ENCODE assay signal across 9 cellular contexts in genomic region chr15:74053941-74054529, GRCh38. TPM values are rescaled to one million over a fixed set of nuclear protein-coding genes. Genes with fewer than 3 reads are reported as not detected.
DNase-seq lines count a peak whose midpoint lies in the region; ATAC-seq, FAIRE-seq and TF ChIP-seq lines count a peak whose summit lies in the region.
"Had no signal": no experiment of that assay in that cellular context is flagged by ENCODE, and none has a peak within 500 bp of the region (broad histone marks: within the 10 kb centered on the region; RNA-seq: fewer than 3 reads in every experiment).

No MANE protein-coding gene starts in this region.

- ATAC-seq in left lobe of liver (peak; percentile 95), GM18870 (IDR thresholded peaks at IDR 0.05; ENCODE audit: unreplicated experiment) (no peak)

- no peak overlapping the region for H3K27ac ChIP-seq in 22Rv1

- peak; percentile 79 for TF ChIP-seq CTCF in 22Rv1 (IDR thresholded peaks at IDR 0.05)

- FAIRE-seq in GM19239 (lab: Jason Lieb, UNC), result no peak

- DNase-seq in GM19239 (ENCODE audit: insufficient read length, low spot score), result peak; percentile 63
- DNase-seq in NCI-H345 (lab: John Stamatoyannopoulos, UW), result peak; percentile 77
- DNase-seq in activated CD4-positive, CD25-positive, alpha-beta regulatory T cell treated with anti-CD3 and anti-CD28 coated beads, Interleukin-2, amount 50 U/mL, for 72 hours, result peak; percentile 68
- peak; percentile 37 for DNase-seq in cerebellar cortex (ENCODE audit: low spot score)
- peak; percentile 71 for DNase-seq in left lobe of liver (ENCODE audit: low spot score)
- peak; percentile 75 for DNase-seq in stimulated activated CD4-positive, alpha-beta T cell treated with anti-CD3 and anti-CD28 coated beads, Interleukin-4, amount 100 ng/mL, for 24 hours

RNA-seq across cellular contexts. Expression of gene GOLGA6A, which starts 28.3 kb away (rescaled TPM):
- 1.6 TPM for total RNA-seq in left lobe of liver
- total RNA-seq: pulmonary artery endothelial cell had no signal

RNA-seq across cellular contexts. Expression of gene PML, which starts 59.5 kb away (rescaled TPM):
- 15.5 TPM for total RNA-seq in left lobe of liver
